Comparison of ENCODE assay signal across 24 cellular contexts in genomic region chr7:46525876-46526275, GRCh38.
DNase-seq lines count a peak whose midpoint lies in the region; ATAC-seq and TF ChIP-seq lines count a peak whose summit lies in the region.
"Had no signal": no experiment of that assay in that cellular context is flagged by ENCODE, and none has a peak within 500 bp of the region (broad histone marks: within the 10 kb centered on the region; RNA-seq: fewer than 3 reads in every experiment).

No MANE protein-coding gene starts in this region.

- CTCF ChIA-PET in Calu3 (lab: Charles Lee), result interaction anchor here (0.5 to 2.1 kb wide), 4 partner anchors 10 to 312 kb away, joined by 3 to 7 read pairs (median 4); no protein-coding TSS in a partner anchor
- CTCF ChIA-PET in CD4-positive, alpha-beta memory T cell (lab: Charles Lee; ENCODE audit: partially characterized antibody), result no interaction called here

- intact Hi-C loops in Calu3 (cut with micrococcal nuclease; ENCODE audit: unreplicated experiment), result no loop called here
- intact Hi-C loops in left colon (cut with DNase I, micrococcal nuclease), result no loop called here
- intact Hi-C loops in CD4-positive, alpha-beta memory T cell (cut with micrococcal nuclease), result no loop called here

- H3K36me3 ChIP-seq in CD4-positive, alpha-beta memory T cell (ENCODE audit: insufficient read depth, low read length), result no peaks in the 10 kb centered on the region
- H3K36me3 ChIP-seq: ascending aorta, upper lobe of left lung had no signal

- H3K4me1 ChIP-seq in CD4-positive, alpha-beta memory T cell (ENCODE audit: insufficient read depth, low read length), result no peaks in the 10 kb centered on the region
- H3K4me1 ChIP-seq: ascending aorta, upper lobe of left lung had no signal

- peak; percentile 53 for ATAC-seq in left colon
- ATAC-seq in GM21423 (IDR thresholded peaks at IDR 0.05; ENCODE audit: unreplicated experiment), result no peak
- ATAC-seq in GM19467 (IDR thresholded peaks at IDR 0.05; ENCODE audit: unreplicated experiment), result no peak
- ATAC-seq: activated CD8-positive, alpha-beta T cell treated with anti-CD3 and anti-CD28 coated beads, Interleukin-2, amount 10 ng/mL, durations not matched to agents 7 days and 5 days; natural killer cell; stimulated activated naive CD8-positive, alpha-beta T cell treated with anti-CD3 and anti-CD28 coated beads, Interleukin-15, amount 100 ng/mL, for 72 hours; WTC11 had no signal

- no peak overlapping the region for H3K4me3 ChIP-seq in CD4-positive, alpha-beta memory T cell (ENCODE audit: low read length in 2 of 2)
- H3K4me3 ChIP-seq: ascending aorta, hepatocyte, upper lobe of left lung had no signal

- H3K27me3 ChIP-seq in CD4-positive, alpha-beta memory T cell (ENCODE audit: insufficient read depth, low read length), result no peaks in the 10 kb centered on the region
- H3K27me3 ChIP-seq: ascending aorta, hepatocyte, upper lobe of left lung had no signal

- no peaks in the 10 kb centered on the region for H3K9me3 ChIP-seq in CD4-positive, alpha-beta memory T cell (ENCODE audit: control insufficient read depth in 1 of 2, low read length in 2 of 2)
- H3K9me3 ChIP-seq: ascending aorta had no signal

- H3K27ac ChIP-seq in CD4-positive, alpha-beta memory T cell (ENCODE audit: low read depth, low read length), result no peak overlapping the region
- H3K27ac ChIP-seq: ascending aorta, hepatocyte, upper lobe of left lung had no signal

- H3K36me3 Mint-ChIP-seq in Calu3 (ENCODE audit: insufficient read depth, unreplicated experiment), result no peaks in the 10 kb centered on the region
- no peaks in the 10 kb centered on the region for H3K36me3 Mint-ChIP-seq in CD4-positive, alpha-beta memory T cell
- H3K36me3 Mint-ChIP-seq: IgD-negative memory B cell, natural killer cell had no signal

- peaks cover 2% of the 10 kb centered on the region for H3K9me3 Mint-ChIP-seq in Calu3 (ENCODE audit: low read depth, unreplicated experiment)
- H3K9me3 Mint-ChIP-seq in CD4-positive, alpha-beta memory T cell, result peaks cover 2 to 16% (median 10%) of the 10 kb centered on the region in 8 donors

- DNase-seq in Calu3 (peak; percentile 89), HT-29 (ENCODE audit: low spot score) (peak; percentile 57), astrocyte of the hippocampus (ENCODE audit: low read depth, low spot score) (peak; percentile 73), left colon (peak; percentile 38), amygdala (lab: John Stamatoyannopoulos, UW) (no peak)
- DNase-seq in CD4-positive, alpha-beta memory T cell, result no peak
- DNase-seq: activated CD8-positive, alpha-beta T cell treated with anti-CD3 and anti-CD28 coated beads, Interleukin-2, amount 10 ng/mL, durations not matched to agents 7 days and 5 days; activated naive CD4-positive, alpha-beta T cell treated with anti-CD3 and anti-CD28 coated beads, Interleukin-2, amount 50 U/mL, for 16 hours; activated T-cell treated with anti-CD3 and anti-CD28 coated beads, Interleukin-2, amount 50 U/mL, for 24 hours; cortex of kidney; HCEC 1CT; natural killer cell; NCI-H2029 treated with DMSO at 0.1 percent for 48 hours; NCI-H510A treated with DMSO at 0.1 percent for 48 hours; posterior cingulate gyrus; stimulated activated naive CD8-positive, alpha-beta T cell treated with anti-CD3 and anti-CD28 coated beads, Interleukin-15, amount 100 ng/mL, for 72 hours; upper lobe of left lung had no signal

- H3K4me1 Mint-ChIP-seq in Calu3 (ENCODE audit: low read depth, unreplicated experiment), result peaks cover 32% of the 10 kb centered on the region
- H3K4me1 Mint-ChIP-seq in CD4-positive, alpha-beta memory T cell, result no peaks in the 10 kb centered on the region
- H3K4me1 Mint-ChIP-seq: B cell; IgD-negative memory B cell; natural killer cell; stimulated activated naive CD8-positive, alpha-beta T cell treated with anti-CD3 and anti-CD28 coated beads, Interleukin-15, amount 100 ng/mL, for 72 hours; WTC11 had no signal

- no peak for TF ChIP-seq CTCF in Calu3 (IDR thresholded peaks at IDR 0.05; ENCODE audit: unreplicated experiment)

- POLR2A ChIA-PET in CD4-positive, alpha-beta memory T cell (lab: Charles Lee; ENCODE audit: partially characterized antibody), result no interaction called here

- BruUV-seq in Calu3 (replicated peaks; lab: Mats Ljungman, UMichigan), result no TSS peak

- no peaks in the 10 kb centered on the region for H3K27me3 Mint-ChIP-seq in Calu3 (ENCODE audit: unreplicated experiment)
- H3K27me3 Mint-ChIP-seq in CD4-positive, alpha-beta memory T cell, result no peaks in the 10 kb centered on the region
- H3K27me3 Mint-ChIP-seq: activated T-cell treated with anti-CD3 and anti-CD28 coated beads, Interleukin-2, amount 50 U/mL, for 24 hours; B cell; IgD-negative memory B cell; stimulated activated naive CD8-positive, alpha-beta T cell treated with anti-CD3 and anti-CD28 coated beads, Interleukin-15, amount 100 ng/mL, for 72 hours had no signal

- no peak overlapping the region for H3K4me3 Mint-ChIP-seq in Calu3 (ENCODE audit: low read depth, unreplicated experiment)
- H3K4me3 Mint-ChIP-seq in CD4-positive, alpha-beta memory T cell, result no peak overlapping the region
- H3K4me3 Mint-ChIP-seq: activated CD8-positive, alpha-beta T cell treated with anti-CD3 and anti-CD28 coated beads, Interleukin-2, amount 10 ng/mL, durations not matched to agents 7 days and 5 days; activated T-cell treated with anti-CD3 and anti-CD28 coated beads, Interleukin-2, amount 50 U/mL, for 24 hours; B cell; IgD-negative memory B cell; natural killer cell; stimulated activated naive CD8-positive, alpha-beta T cell treated with anti-CD3 and anti-CD28 coated beads, Interleukin-15, amount 100 ng/mL, for 72 hours; WTC11 had no signal

- H3K27ac Mint-ChIP-seq in Calu3 (ENCODE audit: unreplicated experiment), result peak overlapping the region; percentile 66
- no peak overlapping the region for H3K27ac Mint-ChIP-seq in CD4-positive, alpha-beta memory T cell
- H3K27ac Mint-ChIP-seq: activated CD8-positive, alpha-beta T cell treated with anti-CD3 and anti-CD28 coated beads, Interleukin-2, amount 10 ng/mL, durations not matched to agents 7 days and 5 days; activated T-cell treated with anti-CD3 and anti-CD28 coated beads, Interleukin-2, amount 50 U/mL, for 24 hours; B cell; IgD-negative memory B cell; natural killer cell; stimulated activated naive CD8-positive, alpha-beta T cell treated with anti-CD3 and anti-CD28 coated beads, Interleukin-15, amount 100 ng/mL, for 72 hours; WTC11 had no signal

Comparison
In these comparisons a context has a peak if more than half of its experiments do, and no peak if none do; other contexts are left out.
1. DNase-seq: peak in Calu3 (single experiment), HT-29 (single experiment), astrocyte of the hippocampus (single experiment) and left colon (2 of 2); none in CD4-positive, alpha-beta memory T cell (0 of 5) and amygdala (0 of 56).